9 cellular contexts compared by ENCODE assay signal in genomic region chr3:119293105-119293683, GRCh38. TPM values are rescaled to one million over a fixed set of nuclear protein-coding genes. Genes with fewer than 3 reads are reported as not detected.
A peak's percentile ranks its signal among the peaks of the same experiment; 100 is the strongest.
DNase-seq lines count a peak whose midpoint lies in the region; ATAC-seq, FAIRE-seq and TF ChIP-seq lines count a peak whose summit lies in the region.
"Had no signal": no experiment of that assay in that cellular context is flagged by ENCODE, and none has a peak within 500 bp of the region (broad histone marks: within the 10 kb centered on the region; RNA-seq: fewer than 3 reads in every experiment).

No MANE protein-coding gene starts in this region.

- peak overlapping the region; percentile 91; the same call in 1 of the 2 replicates for H3K9ac ChIP-seq in IMR-90 (ENCODE audit: low read depth, low read length)

- peak overlapping the region; percentile 98 for H2AFZ ChIP-seq in IMR-90 (replicated peaks; ENCODE audit: low read length, poor library complexity)

- H4K8ac ChIP-seq in IMR-90 (ENCODE audit: low read depth in 2 of 2, low read length in 2 of 2) = peak overlapping the region in 1 of 2 experiments; percentile 98; a peak in 2 of 4 replicates

- peak overlapping the region; percentile 72; the same call in 1 of the 2 replicates for H2BK120ac ChIP-seq in IMR-90 (ENCODE audit: low read depth, low read length)

- H3K9me1 ChIP-seq in IMR-90 (ENCODE audit: insufficient read depth, low read length) = peaks cover 5% of the 10 kb centered on the region; the same call in 1 of the 2 replicates

- peaks cover 4% of the 10 kb centered on the region for H3K9me3 Mint-ChIP-seq in nephron

- H3K9me3 ChIP-seq in IMR-90 (ENCODE audit: control insufficient read depth, insufficient read depth, low read length) (no peaks in the 10 kb centered on the region), pancreas (no peaks in the 10 kb centered on the region)

- H3K79me1 ChIP-seq in IMR-90 (ENCODE audit: low read depth in 1 of 2, low read length in 2 of 2) = peaks cover 10 to 32% of the 10 kb centered on the region in 2 experiments

- in situ Hi-C loops in IMR-90 (cut with MboI; ENCODE audit: low sequenced_read_pairs) = loop anchor here (5.0 to 25.0 kb wide), 2 partner anchors 59 to 394 kb away; partner anchors contain the start of gene COX17

- H4K91ac ChIP-seq in IMR-90 (ENCODE audit: insufficient read depth, low read depth, low read length) = no peak overlapping the region

- peak overlapping the region; percentile 56 for H3K4me2 ChIP-seq in IMR-90 (ENCODE audit: low read depth, low read length)

- H3K18ac ChIP-seq in IMR-90 (ENCODE audit: low read depth, low read length) = no peak overlapping the region

- H2BK15ac ChIP-seq in IMR-90 (ENCODE audit: low read depth, low read length) = no peak overlapping the region; the same call in 2 of the 3 replicates

- DNase-seq in AG04449 (ENCODE audit: low read depth, low spot score) = no peak
- no peak for DNase-seq in IMR-90
- DNase-seq in choroid plexus epithelial cell (ENCODE audit: low read depth) = no peak
- DNase-seq in D341Med (ENCODE audit: low spot score) = no peak
- DNase-seq in Ammon's horn (ENCODE audit: low spot score) = no peak
- DNase-seq in pancreas = no peak
- DNase-seq: MV-4-11 had no signal

- H3K27me3 ChIP-seq in IMR-90 (ENCODE audit: control insufficient read depth, insufficient read depth, low read length) (no peaks in the 10 kb centered on the region), pancreas (no peaks in the 10 kb centered on the region)

- intact Hi-C loops in IMR-90 (cut with micrococcal nuclease) (loop anchor here (10.0 kb wide), 1 partner anchor 142 kb away; no protein-coding TSS in a partner anchor), pancreas (cut with DNase I) (no loop called here)

- H2AK9ac ChIP-seq in IMR-90 (replicated peaks; ENCODE audit: low read depth, low read length, poor library complexity) = peak overlapping the region; percentile 7

- no peak for TF ChIP-seq RAD21 in IMR-90 (IDR thresholded peaks at IDR 0.05; ENCODE audit: low read length)

- H3K4ac ChIP-seq in IMR-90 (ENCODE audit: low read depth, low read length) = peak overlapping the region; percentile 71; the same call in 1 of the 2 replicates

- H3K4me3 Mint-ChIP-seq in nephron = peak overlapping the region; percentile 92 to 97 (median 95)

- H3K4me1 Mint-ChIP-seq in nephron = peaks cover 38% of the 10 kb centered on the region

- peak overlapping the region; percentile 77 for H3K23ac ChIP-seq in IMR-90 (ENCODE audit: low read depth, low read length)

- dilution Hi-C loops in IMR-90 (cut with HindIII; ENCODE audit: low sequenced_read_pairs, unreplicated experiment) = no loop called here

- H3K56ac ChIP-seq in IMR-90 (ENCODE audit: extremely low read depth, insufficient read depth, low read length) = peak overlapping the region; percentile 43; the same call in 1 of the 2 replicates

- CTCF ChIA-PET in AG04449 (lab: Yijun Ruan, JAX) = interaction anchor here (0.7 to 4.3 kb wide), 5 partner anchors 10 to 61 kb away, joined by 3 to 22 read pairs (median 10); partner anchors contain the start of gene B4GALT4
- CTCF ChIA-PET in IMR-90 (lab: Yijun Ruan, JAX) = interaction anchor here (0.8 kb wide), 1 partner anchor 60 kb away, joined by 3 read pairs; no protein-coding TSS in a partner anchor

- no peak for FAIRE-seq in pancreas (lab: Jason Lieb, UNC)

- ATAC-seq in IMR-90 (ENCODE audit: low read depth) (no peak), HG02981 (IDR thresholded peaks at IDR 0.05; ENCODE audit: unreplicated experiment) (no peak), pancreas (no peak)

- no peak for TF ChIP-seq CTCF in AG04449 (IDR thresholded peaks at IDR 0.05; ENCODE audit: insufficient read depth, low read length, missing control alignments)
- TF ChIP-seq CTCF in IMR-90 (conservative IDR thresholded peaks at IDR 0.05; ENCODE audit: low read depth, low read length) = no peak
- TF ChIP-seq CTCF in choroid plexus epithelial cell (conservative IDR thresholded peaks at IDR 0.05; ENCODE audit: low read depth, low read length) = no peak
- no peak for TF ChIP-seq CTCF in nephron (IDR thresholded peaks at IDR 0.05; ENCODE audit: unreplicated experiment in 3 of 3)
- TF ChIP-seq CTCF in pancreas (IDR thresholded peaks at IDR 0.05) = no peak

- H3K4me3 ChIP-seq in AG04449 (ENCODE audit: low read depth, low read length) (peak overlapping the region; percentile 89), IMR-90 (ENCODE audit: insufficient read depth, low read depth, low read length) (peak overlapping the region; percentile 94), choroid plexus epithelial cell (ENCODE audit: low read depth, low read length) (peak overlapping the region; percentile 69), pancreas (peak overlapping the region in 2 of 4 donors; percentile 55 to 77)

- H3K27me3 Mint-ChIP-seq in nephron (ENCODE audit: low read depth) = no peaks in the 10 kb centered on the region

- no peak overlapping the region; the same call in 1 of the 2 replicates for H2BK20ac ChIP-seq in IMR-90 (ENCODE audit: low read depth, low read length)

- peaks cover 4% of the 10 kb centered on the region; the same call in 1 of the 2 replicates for H3K36me3 ChIP-seq in IMR-90 (ENCODE audit: control insufficient read depth, insufficient read depth, low read length)
- no peaks in the 10 kb centered on the region for H3K36me3 ChIP-seq in pancreas

- H4K20me1 ChIP-seq in IMR-90 (ENCODE audit: insufficient read depth, low read length) = no peaks in the 10 kb centered on the region

- TF ChIP-seq POLR2A in IMR-90 (IDR thresholded peaks at IDR 0.05; ENCODE audit: low read depth, low read length) = no peak

- no TSS peak for BruUV-seq in IMR-90 (replicated peaks; lab: Mats Ljungman, UMichigan)

- H3K4me1 ChIP-seq in IMR-90 (ENCODE audit: control insufficient read depth, insufficient read depth, low read length) (peaks cover 5% of the 10 kb centered on the region), pancreas (peaks cover 0 to 8% (median 5%) of the 10 kb centered on the region in 3 donors)

- H4K5ac ChIP-seq in IMR-90 (ENCODE audit: low read depth, low read length) = no peak overlapping the region

- peak overlapping the region; percentile 62 for H3K14ac ChIP-seq in IMR-90 (replicated peaks; ENCODE audit: low read depth, low read length)

- H2AK5ac ChIP-seq in IMR-90 (ENCODE audit: low read depth, low read length) = 0 out of 2 replicates have a peak overlapping the region, but pooled peaks have one; percentile 56

- peak overlapping the region; percentile 0 for H2BK5ac ChIP-seq in IMR-90 (ENCODE audit: low read depth, low read length, poor library complexity, severe bottlenecking)

- POLR2A ChIA-PET in AG04449 (lab: Yijun Ruan, JAX) = interaction anchor here (1.2 kb wide), 1 partner anchor 17 kb away, joined by 4 read pairs; no protein-coding TSS in a partner anchor
- POLR2A ChIA-PET in IMR-90 (lab: Charles Lee; ENCODE audit: unreplicated experiment) = no interaction called here

- H3K27ac ChIP-seq in IMR-90 (ENCODE audit: insufficient read depth, low read length) (no peak overlapping the region), pancreas (peak overlapping the region in 1 of 4 donors; percentile 65)

- peaks cover 3% of the 10 kb centered on the region for H3K36me3 Mint-ChIP-seq in nephron (ENCODE audit: low read depth)

- no CpG with 5 or more reads among the region's 2 CpGs for WGBS in IMR-90 (ENCODE audit: extremely low coverage in 2 of 2, insufficient read length in 1 of 2), 2 experiments
- 53 to 54% methylated on average over 2 of the region's 2 CpGs for WGBS in pancreas, 2 donors

- H3K27ac Mint-ChIP-seq in nephron = peak overlapping the region; percentile 37 to 91 (median 86)

TF ChIP-seq in IMR-90, 13 proteins besides CTCF, POLR2A, EP300 and RAD21:
- no peak for TF ChIP-seq RFX5 (IDR thresholded peaks at IDR 0.05; ENCODE audit: low read depth, low read length)
- TF ChIP-seq CHD1 (IDR thresholded peaks at IDR 0.05; ENCODE audit: low read depth, low read length) = no peak
- no peak for TF ChIP-seq FOS (IDR thresholded peaks at IDR 0.05; ENCODE audit: low read depth, low read length)
- TF ChIP-seq CEBPB (IDR thresholded peaks at IDR 0.05; ENCODE audit: low read depth, low read length) = no peak
- no peak for TF ChIP-seq SMC3 (IDR thresholded peaks at IDR 0.05; ENCODE audit: low read depth, low read length)
- TF ChIP-seq NFE2L2 (IDR thresholded peaks at IDR 0.05; ENCODE audit: low read depth, low read length) = no peak
- TF ChIP-seq ELK1 (IDR thresholded peaks at IDR 0.05; ENCODE audit: borderline replicate concordance, low read depth, low read length) = no peak

RNA-seq across cellular contexts. Expression of gene ARHGAP31, which starts 1.0 kb away (rescaled TPM):
- 6.6 and 7.5 TPM in 2 replicates for total RNA-seq in IMR-90 (2012; rRNA removed)
- polyA plus RNA-seq in IMR-90 (2012; rRNA removed) = 7.7 and 8.3 TPM in 2 replicates
- 2.2 and 2.4 TPM in 2 replicates for polyA plus RNA-seq in IMR-90 (2012; cell fraction: cytosol; rRNA removed)
- 2.2 and 3.0 TPM in 2 replicates for polyA plus RNA-seq in IMR-90 (2012; cell fraction: nucleus; rRNA removed; ENCODE audit: low replicate concordance)
- 1 to 10 TPM; 2.6 to 8.3 (median 3.5) TPM for total RNA-seq in pancreas
- 1 to 10 TPM; 1.5 TPM for polyA plus RNA-seq in pancreas

RNA-seq across cellular contexts. Expression of gene B4GALT4, which starts 52.5 kb away (rescaled TPM):
- total RNA-seq in IMR-90 (2012; rRNA removed) (30.3 and 30.6 TPM in 2 replicates), pancreas (10 to 100 TPM in 5 of 6 donors, 1 to 10 TPM in 1; 9.1 to 20.1 (median 13.8) TPM)
- polyA plus RNA-seq in IMR-90 (2012; rRNA removed) (23.0 and 27.0 TPM in 2 replicates), pancreas (10 to 100 TPM; 17.7 to 22.9 TPM)
- polyA plus RNA-seq in IMR-90 (2012; cell fraction: cytosol; rRNA removed) = 7.5 and 10.5 TPM in 2 replicates
- polyA plus RNA-seq in IMR-90 (2012; cell fraction: nucleus; rRNA removed; ENCODE audit: low replicate concordance) = 5.1 and 22.2 TPM in 2 replicates
